14 cellular contexts compared by ENCODE assay signal in genomic region chr4:13559414-13559813, GRCh38. TPM values are rescaled to one million over a fixed set of nuclear protein-coding genes. Genes with fewer than 3 reads are reported as not detected.
DNase-seq lines count a peak whose midpoint lies in the region; ATAC-seq and TF ChIP-seq lines count a peak whose summit lies in the region.
"Had no signal": no experiment of that assay in that cellular context is flagged by ENCODE, and none has a peak within 500 bp of the region (broad histone marks: within the 10 kb centered on the region; RNA-seq: fewer than 3 reads in every experiment).

No MANE protein-coding gene starts in this region.

- no peaks in the 10 kb centered on the region for H3K36me3 ChIP-seq in tibial artery

- H3K27me3 ChIP-seq in right cardiac atrium (ENCODE audit: control insufficient read depth, insufficient read depth) (no peaks in the 10 kb centered on the region), tibial artery (no peaks in the 10 kb centered on the region)

- no peak overlapping the region for H3K4me3 ChIP-seq in HFF-Myc (replicated peaks; ENCODE audit: low read depth, low read length)
- H3K4me3 ChIP-seq in fibroblast of villous mesenchyme (ENCODE audit: low read depth, low read length), result no peak overlapping the region
- no peak overlapping the region for H3K4me3 ChIP-seq in right cardiac atrium (ENCODE audit: low read length)
- H3K4me3 ChIP-seq in tibial artery, result no peak overlapping the region
- H3K4me3 ChIP-seq: A549, mucosa of descending colon had no signal

- ATAC-seq in GM18858 (IDR thresholded peaks at IDR 0.05; ENCODE audit: unreplicated experiment) (no peak), right cardiac atrium (no peak)
- ATAC-seq: A549, mucosa of descending colon had no signal

- WGBS in right cardiac atrium, result 22% methylated on average over 2 of the region's 2 CpGs

- peak; percentile 92 for DNase-seq in A172 (ENCODE audit: low spot score)
- peak; percentile 89 for DNase-seq in HFF-Myc (ENCODE audit: extremely low read depth, low read depth)
- peak; percentile 42 for DNase-seq in SW480 (ENCODE audit: low spot score)
- peak; percentile 83 for DNase-seq in fibroblast of villous mesenchyme (ENCODE audit: low read depth)
- no peak for DNase-seq in right cardiac atrium
- no peak for DNase-seq in tibial artery
- DNase-seq in cerebellum (ENCODE audit: low spot score), result no peak
- DNase-seq: activated naive CD8-positive, alpha-beta T cell treated with anti-CD3 and anti-CD28 coated beads for 36 hours; mucosa of descending colon; NCI-H146; NCI-H82 had no signal

- H3K27ac ChIP-seq in right cardiac atrium (ENCODE audit: low read length) (no peak overlapping the region), tibial artery (no peak overlapping the region)
- H3K27ac ChIP-seq: A549 had no signal

- no peaks in the 10 kb centered on the region for H3K9me3 ChIP-seq in right cardiac atrium (ENCODE audit: control insufficient read depth, low read length)
- H3K9me3 ChIP-seq in tibial artery, result no peaks in the 10 kb centered on the region
- H3K9me3 ChIP-seq: A549, mucosa of descending colon had no signal

- no peaks in the 10 kb centered on the region for H3K4me1 ChIP-seq in right cardiac atrium (ENCODE audit: control insufficient read depth, insufficient read depth, low read length)
- H3K4me1 ChIP-seq in tibial artery, result no peaks in the 10 kb centered on the region
- H3K4me1 ChIP-seq: A549 had no signal

- TF ChIP-seq CTCF in HFF-Myc (IDR thresholded peaks at IDR 0.05; ENCODE audit: low read depth, low read length, missing control alignments) (no peak), fibroblast of villous mesenchyme (IDR thresholded peaks at IDR 0.05; ENCODE audit: insufficient read depth, low read depth, low read length) (no peak), tibial artery (IDR thresholded peaks at IDR 0.05) (no peak)

- intact Hi-C loops in right cardiac atrium (cut with DNase I) (no loop called here), tibial artery (cut with DNase I; ENCODE audit: low total_unique reads) (no loop called here)

RNA-seq across cellular contexts. Expression of gene NKX3-2, which starts 15.1 kb away (rescaled TPM):
- total RNA-seq in A172 (2014; rRNA removed; shearing (Covaris generic)), result 0.03 and 0.55 TPM in 2 replicates
- total RNA-seq in fibroblast of villous mesenchyme, result under 0.01 and 0.32 TPM in 2 replicates
- under 1 TPM in 1 of 4 donors, not detected in 3; 0.12 TPM for total RNA-seq in right cardiac atrium
- 0.05 TPM for polyA plus RNA-seq in right cardiac atrium
- total RNA-seq in cerebellum, result 0.18 TPM
- total RNA-seq: activated naive CD8-positive, alpha-beta T cell treated with anti-CD3 and anti-CD28 coated beads for 36 hours; T-helper 1 cell treated with Interleukin-12 subunit alpha and Interleukin-12 subunit beta and Interleukin-4 antibody, amounts not matched to agents 30 ng/mL and 1 ng/mL, for 36 hours had no signal

Comparison
In these comparisons a context has a peak if more than half of its experiments do, and no peak if none do; other contexts are left out.
1. DNase-seq: peak in A172 (single experiment), HFF-Myc (single experiment), SW480 (single experiment) and fibroblast of villous mesenchyme (single experiment); none in right cardiac atrium (0 of 3), tibial artery (0 of 2) and cerebellum (single experiment).